ENCODE assay signal across 14 cellular contexts in the genomic region with DNA sequence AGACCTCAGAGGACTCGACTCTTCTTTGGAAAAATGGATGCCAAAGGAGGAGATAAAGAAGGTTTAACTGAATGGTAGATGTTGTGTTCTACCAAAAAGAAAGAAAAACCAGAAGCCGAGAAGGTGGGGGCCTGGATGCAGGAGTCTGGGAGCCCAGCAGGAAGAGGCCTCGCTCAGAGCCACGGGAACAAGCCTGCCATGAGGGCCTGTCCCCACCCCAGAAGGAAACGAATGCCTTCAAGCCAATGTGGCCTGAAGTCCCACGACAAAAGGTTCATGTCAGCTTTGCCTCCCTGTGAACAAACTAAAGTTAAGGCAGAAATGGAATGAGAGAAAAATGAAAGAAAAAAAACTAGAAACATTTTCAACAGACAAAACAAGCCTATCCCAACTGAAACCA. TPM values are rescaled to one million over a fixed set of nuclear protein-coding genes. Genes with fewer than 3 reads are reported as not detected.
DNase-seq lines count a peak whose midpoint lies in the region; ATAC-seq and TF ChIP-seq lines count a peak whose summit lies in the region.
"Had no signal": no experiment of that assay in that cellular context is flagged by ENCODE, and none has a peak within 500 bp of the region (broad histone marks: within the 10 kb centered on the region; RNA-seq: fewer than 3 reads in every experiment).

No MANE protein-coding gene starts in this region.

- H3K9me3 ChIP-seq in Peyer's patch, result no peaks in the 10 kb centered on the region
- no peaks in the 10 kb centered on the region for H3K9me3 ChIP-seq in ascending aorta
- H3K9me3 ChIP-seq in mesenchymal stem cell (ENCODE audit: control insufficient read depth, low read length), result no peaks in the 10 kb centered on the region
- H3K9me3 ChIP-seq in stomach, result no peaks in the 10 kb centered on the region

- H3K18ac ChIP-seq in mesenchymal stem cell (ENCODE audit: low read depth in 1 of 2, low read length in 2 of 2), result no peak overlapping the region

- peaks cover 23% of the 10 kb centered on the region for H3K79me1 ChIP-seq in mesenchymal stem cell (replicated peaks; ENCODE audit: low read length, poor library complexity, severe bottlenecking)

- no peak overlapping the region for H2BK120ac ChIP-seq in mesenchymal stem cell (ENCODE audit: low read depth, low read length)

- no peak overlapping the region for H3K4me2 ChIP-seq in mesenchymal stem cell (ENCODE audit: low read length, poor library complexity, severe bottlenecking)

- no peak overlapping the region for H3K14ac ChIP-seq in mesenchymal stem cell (ENCODE audit: low read length in 2 of 2)

- no peak overlapping the region for H2BK5ac ChIP-seq in mesenchymal stem cell (ENCODE audit: low read depth, low read length, poor library complexity, severe bottlenecking)

- H3K27ac ChIP-seq in Peyer's patch (peak overlapping the region in 3 of 4 donors; percentile 42 to 61 (median 43)), ascending aorta (peak overlapping the region; percentile 66 to 81), mesenchymal stem cell (ENCODE audit: low read length, poor library complexity, severe bottlenecking) (no peak overlapping the region), stomach (peak overlapping the region in 4 of 5 donors; percentile 49 to 80 (median 71))

- no peak for TF ChIP-seq EP300 in stomach (IDR thresholded peaks at IDR 0.05)

- H2BK15ac ChIP-seq in mesenchymal stem cell (ENCODE audit: low read depth, poor library complexity, severe bottlenecking), result no peak overlapping the region

- H3K27me3 ChIP-seq in Peyer's patch (no peaks in the 10 kb centered on the region), ascending aorta (no peaks in the 10 kb centered on the region), mesenchymal stem cell (ENCODE audit: control insufficient read depth in 1 of 2, insufficient read depth in 1 of 2, low read length in 2 of 2) (peaks cover 0 to 4% of the 10 kb centered on the region in 2 experiments), stomach (no peaks in the 10 kb centered on the region)

- peaks cover 0 to 18% (median 0%) of the 10 kb centered on the region in 4 donors for H3K4me1 ChIP-seq in Peyer's patch
- H3K4me1 ChIP-seq in ascending aorta, result peaks cover 0 to 25% of the 10 kb centered on the region in 2 donors
- peaks cover 12% of the 10 kb centered on the region for H3K4me1 ChIP-seq in mesenchymal stem cell (ENCODE audit: control insufficient read depth, insufficient read depth, low read depth, low read length)
- peaks cover 9 to 62% (median 29%) of the 10 kb centered on the region in 4 donors for H3K4me1 ChIP-seq in stomach

- no peak overlapping the region for H3K4ac ChIP-seq in mesenchymal stem cell (ENCODE audit: low read depth in 1 of 2, low read length in 2 of 2)

- DNase-seq in Peyer's patch, result no peak
- DNase-seq in ascending aorta (ENCODE audit: low spot score in 2 of 2), result no peak
- DNase-seq in mesenchymal stem cell, result no peak
- no peak for DNase-seq in stomach
- no peak for DNase-seq in SW 1271 (lab: John Stamatoyannopoulos, UW)
- DNase-seq in hepatic stellate cell (ENCODE audit: low spot score), result no peak
- DNase-seq: activated CD4-positive, CD25-positive, alpha-beta regulatory T cell treated with anti-CD3 and anti-CD28 coated beads, Interleukin-2, amount 50 U/mL, for 72 hours; activated T-cell treated with anti-CD3 and anti-CD28 coated beads, Interleukin-2, amount 50 U/mL, for 72 hours; GF-D8; hypothalamus; NCI-H2171 treated with DMSO at 0.1 percent for 48 hours had no signal

- H3K9ac ChIP-seq in mesenchymal stem cell (ENCODE audit: low read length), result peak overlapping the region; percentile 61

- H4K8ac ChIP-seq in mesenchymal stem cell (ENCODE audit: low read length), result no peak overlapping the region

- H3K4me3 ChIP-seq in Peyer's patch (no peak overlapping the region), ascending aorta (no peak overlapping the region), mesenchymal stem cell (ENCODE audit: insufficient read depth in 1 of 2, low read depth in 1 of 2, low read length in 2 of 2) (no peak overlapping the region), stomach (no peak overlapping the region)

- no peak overlapping the region for H2AFZ ChIP-seq in mesenchymal stem cell (ENCODE audit: low read depth, low read length)

- H3K23ac ChIP-seq in mesenchymal stem cell (ENCODE audit: low read length in 2 of 2), result no peak overlapping the region

- no peak for TF ChIP-seq CTCF in Peyer's patch (IDR thresholded peaks at IDR 0.05)
- no peak for TF ChIP-seq CTCF in ascending aorta (IDR thresholded peaks at IDR 0.05)
- TF ChIP-seq CTCF in stomach (IDR thresholded peaks at IDR 0.05), result no peak

- WGBS in mesenchymal stem cell, result 91% methylated on average over 6 of the region's 6 CpGs
- WGBS in stomach, 5 donors, result 45 to 59% (median 49%) methylated on average over 6 of the region's 6 CpGs

- H2BK12ac ChIP-seq in mesenchymal stem cell (ENCODE audit: low read length in 2 of 2), result no peak overlapping the region

- no peak for ATAC-seq in GM21447 (IDR thresholded peaks at IDR 0.05; ENCODE audit: unreplicated experiment)
- ATAC-seq: activated T-cell treated with anti-CD3 and anti-CD28 coated beads, Interleukin-2, amount 50 U/mL, for 72 hours; HCT116 had no signal

- intact Hi-C loops in ascending aorta (cut with DNase I), result no loop called here
- intact Hi-C loops in stomach (cut with DNase I; ENCODE audit: low total_unique reads), result no loop called here

- no peak for TF ChIP-seq POLR2A in Peyer's patch (IDR thresholded peaks at IDR 0.05)
- TF ChIP-seq POLR2A in stomach (IDR thresholded peaks at IDR 0.05), result no peak

- H3K36me3 ChIP-seq in Peyer's patch, result peaks cover 0 to 48% (median 0%) of the 10 kb centered on the region in 3 donors
- H3K36me3 ChIP-seq in ascending aorta, result peaks cover 35 to 47% of the 10 kb centered on the region in 2 donors
- peaks cover 60 to 72% of the 10 kb centered on the region in 2 experiments for H3K36me3 ChIP-seq in mesenchymal stem cell (ENCODE audit: control insufficient read depth in 1 of 2, insufficient read depth in 2 of 2, low read depth in 1 of 2, low read length in 2 of 2)
- H3K36me3 ChIP-seq in stomach, result peaks cover 42 to 57% (median 53%) of the 10 kb centered on the region in 4 donors

- H4K91ac ChIP-seq in mesenchymal stem cell (ENCODE audit: low read length), result no peak overlapping the region

- H2AK5ac ChIP-seq in mesenchymal stem cell (ENCODE audit: low read length, severe bottlenecking), result no peak overlapping the region

RNA-seq across cellular contexts. Expression of gene SLC45A1, which starts 35.0 kb away (rescaled TPM):
- 1 to 10 TPM in 2 of 4 donors, under 1 TPM in 2; 0.70 to 2.5 (median 1.1) TPM for total RNA-seq in Peyer's patch
- total RNA-seq in ascending aorta, result 3.2 TPM
- 1.3 TPM for polyA plus RNA-seq in mesenchymal stem cell (2013, experiment 1 of 2)
- polyA plus RNA-seq in mesenchymal stem cell (2013, experiment 2 of 2), result 1.5 TPM
- 1 to 10 TPM in 2 of 5 donors, not detected in 3; 2.4 to 3.0 TPM for total RNA-seq in stomach
- polyA plus RNA-seq in stomach, result 1 to 10 TPM; 1.1 to 2.5 (median 1.6) TPM
- total RNA-seq: HT-29 had no signal
